Comparison of ENCODE assay signal across 8 cellular contexts in genomic region chr20:1108437-1108920, GRCh38. TPM values are rescaled to one million over a fixed set of nuclear protein-coding genes. Genes with fewer than 3 reads are reported as not detected.
DNase-seq lines count a peak whose midpoint lies in the region; ATAC-seq and TF ChIP-seq lines count a peak whose summit lies in the region.

No MANE protein-coding gene starts in this region.

- DNase-seq in COLO829 (ENCODE audit: low spot score) (peak; percentile 82), RWPE1 (ENCODE audit: low spot score) (peak; percentile 60), head of caudate nucleus (peak; percentile 21 to 84 (median 70)), progenitor cell of endocrine pancreas (ENCODE audit: low spot score, unreplicated experiment) (peak; percentile 30)
- DNase-seq in activated naive CD4-positive, alpha-beta T cell treated with Interleukin-2 at 50 U/mL for 16 hours, result peak; percentile 57

- POLR2A ChIA-PET in RWPE1 (lab: Yijun Ruan, JAX; ENCODE audit: low non-redundant PET), result no interaction called here

- CTCF ChIA-PET in RWPE1 (lab: Yijun Ruan, JAX), result interaction anchor here (0.5 to 1.4 kb wide), 26 partner anchors 9 to 1586 kb away, joined by 3 to 13 read pairs (median 4); partner anchors contain the start of genes PSMF1 and TMEM74B

- H3K27ac ChIP-seq in RWPE1, result no peak overlapping the region

- intact Hi-C loops in head of caudate nucleus (cut with DNase I), result no loop called here

- ATAC-seq in HG03442 (IDR thresholded peaks at IDR 0.05; ENCODE audit: unreplicated experiment) (peak; percentile 41), HG02840 (IDR thresholded peaks at IDR 0.05; ENCODE audit: low FRiP score, unreplicated experiment) (no peak), HG02938 (IDR thresholded peaks at IDR 0.05; ENCODE audit: unreplicated experiment) (no peak)

- no peaks in the 10 kb centered on the region for H3K36me3 Mint-ChIP-seq in progenitor cell of endocrine pancreas (ENCODE audit: insufficient read depth)

- no peaks in the 10 kb centered on the region for H3K4me1 Mint-ChIP-seq in progenitor cell of endocrine pancreas (ENCODE audit: low read depth)

- H3K27me3 Mint-ChIP-seq in progenitor cell of endocrine pancreas, result peaks cover 3% of the 10 kb centered on the region

- no peak overlapping the region for H3K27ac Mint-ChIP-seq in progenitor cell of endocrine pancreas

- no peak overlapping the region for H3K4me3 Mint-ChIP-seq in progenitor cell of endocrine pancreas (ENCODE audit: low read depth)

- no peaks in the 10 kb centered on the region for H3K9me3 Mint-ChIP-seq in progenitor cell of endocrine pancreas (ENCODE audit: low read depth)

- TF ChIP-seq CTCF in RWPE1 (conservative IDR thresholded peaks at IDR 0.05; ENCODE audit: low read depth), result peak; percentile 83
- peak; percentile 82 for TF ChIP-seq CTCF in progenitor cell of endocrine pancreas (IDR thresholded peaks at IDR 0.05; ENCODE audit: unreplicated experiment)

RNA-seq across cellular contexts. Expression of gene PSMF1, which starts 9.9 kb away (rescaled TPM):
- total RNA-seq in progenitor cell of endocrine pancreas, result 92.5 and 94.5 TPM in 2 replicates

Comparison
In these comparisons a context has a peak if more than half of its experiments do, and no peak if none do; other contexts are left out.
1. DNase-seq: peak in every context shown above with its lines; median percentile 82 in COLO829; 70 in head of caudate nucleus; 60 in RWPE1; 57 in activated naive CD4-positive, alpha-beta T cell treated with Interleukin-2 at 50 U/mL for 16 hours; 30 in progenitor cell of endocrine pancreas.